ENCODE assay signal across 10 cellular contexts in the genomic region with DNA sequence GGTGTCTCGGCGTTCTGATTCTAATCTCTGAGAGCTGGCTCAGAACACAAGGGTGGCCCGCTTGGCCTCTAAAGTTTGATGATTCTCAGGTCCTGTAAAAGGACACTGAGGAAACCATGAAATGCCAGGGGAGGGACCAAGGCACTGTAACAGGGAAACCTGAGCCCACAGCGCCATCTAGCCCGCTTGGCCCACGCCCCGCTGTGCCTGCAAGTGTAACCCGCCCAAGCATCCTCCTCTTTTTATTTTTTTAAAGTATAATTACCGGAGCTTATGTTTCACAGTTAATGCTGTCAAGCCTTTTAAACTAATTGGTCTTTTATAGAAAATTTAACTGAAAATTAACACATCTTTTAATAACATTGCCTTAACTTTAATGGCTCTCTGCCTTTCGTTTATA.
DNase-seq lines count a peak whose midpoint lies in the region; ATAC-seq and TF ChIP-seq lines count a peak whose summit lies in the region.
"Had no signal": no experiment of that assay in that cellular context is flagged by ENCODE, and none has a peak within 500 bp of the region (broad histone marks: within the 10 kb centered on the region; RNA-seq: fewer than 3 reads in every experiment).

No MANE protein-coding gene starts in this region.

- no peaks in the 10 kb centered on the region for H3K36me3 ChIP-seq in hepatocyte (replicated peaks; ENCODE audit: insufficient read depth, low read depth)
- H3K36me3 ChIP-seq: tibial nerve had no signal

- TF ChIP-seq CTCF in hepatocyte (IDR thresholded peaks at IDR 0.05; ENCODE audit: poor library complexity), result peak; percentile 64

- peak; percentile 31 for DNase-seq in ACHN
- DNase-seq in H4 (ENCODE audit: low spot score), result peak; percentile 33
- peak; percentile 6 for DNase-seq in RPMI7951 (ENCODE audit: low read depth)
- peak; percentile 64 for DNase-seq in hepatocyte (ENCODE audit: low spot score)
- DNase-seq in GM03348 (ENCODE audit: low spot score), result no peak
- DNase-seq in NCI-H2029 treated with DMSO at 0.1 percent for 48 hours (lab: John Stamatoyannopoulos, UW), result no peak
- DNase-seq: activated naive CD8-positive, alpha-beta T cell treated with anti-CD3 and anti-CD28 coated beads, Interleukin-2, amount 10 ng/mL, durations not matched to agents 7 days and 5 days had no signal

- WGBS in hepatocyte (ENCODE audit: low lambda C conversion rate, missing lambda C conversion rate), result 40% methylated on average over 10 of the region's 10 CpGs

- no peaks in the 10 kb centered on the region for H3K4me1 ChIP-seq in hepatocyte (ENCODE audit: insufficient read depth)

- H3K27me3 ChIP-seq in hepatocyte, result no peaks in the 10 kb centered on the region
- H3K27me3 ChIP-seq: tibial nerve had no signal

- H3K9me3 ChIP-seq in hepatocyte (ENCODE audit: low read depth), result no peaks in the 10 kb centered on the region
- H3K9me3 ChIP-seq: tibial nerve had no signal

- no peaks in the 10 kb centered on the region for H3K79me2 ChIP-seq in hepatocyte

- H4K20me1 ChIP-seq in hepatocyte (ENCODE audit: insufficient read depth, poor library complexity, severe bottlenecking), result no peaks in the 10 kb centered on the region

- no peaks in the 10 kb centered on the region for H3K9me2 ChIP-seq in hepatocyte (replicated peaks; ENCODE audit: insufficient read depth)

- in situ Hi-C loops in ACHN (cut with HindIII; ENCODE audit: low pct_ligation_motif_present, low pct_unique_long_range_greater_than_20kb, low sequenced_read_pairs), result no loop called here

- ATAC-seq in GM18868 (IDR thresholded peaks at IDR 0.05; ENCODE audit: unreplicated experiment) (no peak), GM19023 (IDR thresholded peaks at IDR 0.05; ENCODE audit: unreplicated experiment) (no peak)

- peak overlapping the region; percentile 24 for H2AFZ ChIP-seq in hepatocyte

- H3K4me3 ChIP-seq in hepatocyte, result no peak overlapping the region
- H3K4me3 ChIP-seq: tibial nerve had no signal

- H3K27ac ChIP-seq in hepatocyte, result no peak overlapping the region
- H3K27ac ChIP-seq: tibial nerve had no signal

- no peak overlapping the region for H3K4me2 ChIP-seq in hepatocyte

Comparison
In these comparisons a context has a peak if more than half of its experiments do, and no peak if none do; other contexts are left out.
1. DNase-seq: peak in ACHN (single experiment), H4 (single experiment), RPMI7951 (single experiment) and hepatocyte (single experiment); none in GM03348 (single experiment) and NCI-H2029 treated with DMSO at 0.1 percent for 48 hours (single experiment).